36 cellular contexts compared by ENCODE assay signal in genomic region chr19:47580397-47580796, GRCh38. TPM values are rescaled to one million over a fixed set of nuclear protein-coding genes. Genes with fewer than 3 reads are reported as not detected.
"Had no signal": no experiment of that assay in that cellular context is flagged by ENCODE, and none has a peak within 500 bp of the region (broad histone marks: within the 10 kb centered on the region; RNA-seq: fewer than 3 reads in every experiment).

No MANE protein-coding gene starts in this region.

- H3K4me3 Mint-ChIP-seq: activated CD4-positive, alpha-beta memory T cell treated with anti-CD3 and anti-CD28 coated beads, Interleukin-2, amount 10 ng/mL, durations not matched to agents 7 days and 5 days; activated CD8-positive, alpha-beta memory T cell treated with anti-CD3 and anti-CD28 coated beads, Interleukin-2, amount 10 ng/mL, durations not matched to agents 7 days and 5 days; activated naive CD4-positive, alpha-beta T cell treated with anti-CD3 and anti-CD28 coated beads for 36 hours; activated naive CD8-positive, alpha-beta T cell; activated naive CD8-positive, alpha-beta T cell treated with anti-CD3 and anti-CD28 coated beads, Interleukin-2, amount 50 U/mL, for 24 hours; WTC11 had no signal

- H3K36me3 Mint-ChIP-seq: activated CD8-positive, alpha-beta memory T cell treated with anti-CD3 and anti-CD28 coated beads, Interleukin-2, amount 10 ng/mL, durations not matched to agents 7 days and 5 days; activated naive CD8-positive, alpha-beta T cell; WTC11 had no signal

- H3K27ac ChIP-seq: brain microvascular endothelial cell, KMS-11, SJCRH30, SK-N-MC had no signal

- H3K27ac Mint-ChIP-seq: activated CD4-positive, alpha-beta memory T cell treated with anti-CD3 and anti-CD28 coated beads, Interleukin-2, amount 10 ng/mL, durations not matched to agents 7 days and 5 days; activated CD8-positive, alpha-beta memory T cell treated with anti-CD3 and anti-CD28 coated beads, Interleukin-2, amount 10 ng/mL, durations not matched to agents 7 days and 5 days; activated naive CD4-positive, alpha-beta T cell treated with anti-CD3 and anti-CD28 coated beads for 36 hours; activated naive CD8-positive, alpha-beta T cell; activated naive CD8-positive, alpha-beta T cell treated with anti-CD3 and anti-CD28 coated beads, Interleukin-2, amount 50 U/mL, for 24 hours; activated T-helper 2 cell treated with anti-CD3 and anti-CD28 coated beads, Interferon-gamma antibody, Interleukin-2, Interleukin-4, amounts not matched to agents 10 μg/mL and 5 μg/mL and 100 μg/mL, durations not matched to agents 14 hours and 24 hours and 36 hours; WTC11 had no signal

- H3K27me3 ChIP-seq: brain microvascular endothelial cell, SJCRH30 had no signal

- H3K4me2 ChIP-seq: KMS-11 had no signal

- H3K27me3 Mint-ChIP-seq: activated CD4-positive, alpha-beta memory T cell treated with anti-CD3 and anti-CD28 coated beads, Interleukin-2, amount 10 ng/mL, durations not matched to agents 7 days and 5 days; activated naive CD8-positive, alpha-beta T cell had no signal

- H3K9me3 Mint-ChIP-seq: activated CD4-positive, alpha-beta memory T cell treated with anti-CD3 and anti-CD28 coated beads, Interleukin-2, amount 10 ng/mL, durations not matched to agents 7 days and 5 days; activated T-helper 2 cell treated with anti-CD3 and anti-CD28 coated beads, Interferon-gamma antibody, Interleukin-2, Interleukin-4, amounts not matched to agents 10 μg/mL and 5 μg/mL and 100 μg/mL, durations not matched to agents 14 hours and 24 hours and 36 hours had no signal

- H3K9ac ChIP-seq: KMS-11 had no signal

- H3K4me3 ChIP-seq: SJCRH30, SK-N-MC had no signal

- H3K4me1 ChIP-seq: SJCRH30 had no signal

- ATAC-seq: activated CD4-positive, CD25-positive, alpha-beta regulatory T cell treated with anti-CD3 and anti-CD28 coated beads, Interleukin-2, amount 50 U/mL, for 24 hours; activated CD8-positive, alpha-beta memory T cell treated with anti-CD3 and anti-CD28 coated beads, Interleukin-2, amount 10 ng/mL, durations not matched to agents 7 days and 5 days; activated naive CD8-positive, alpha-beta T cell treated with anti-CD3 and anti-CD28 coated beads, Interleukin-2, amount 50 U/mL, for 24 hours; Panc1; WTC11 had no signal

- DNase-seq: activated CD4-positive, alpha-beta memory T cell treated with anti-CD3 and anti-CD28 coated beads, Interleukin-2, amount 10 ng/mL, durations not matched to agents 7 days and 5 days; activated CD4-positive, alpha-beta T cell treated with anti-CD3 and anti-CD28 coated beads for 4 hours; activated CD8-positive, alpha-beta memory T cell treated with anti-CD3 and anti-CD28 coated beads for 24 hours; activated CD8-positive, alpha-beta memory T cell treated with anti-CD3 and anti-CD28 coated beads, Interleukin-2, amount 10 ng/mL, durations not matched to agents 7 days and 5 days; activated CD8-positive, alpha-beta memory T cell treated with anti-CD3 and anti-CD28 coated beads, Interleukin-2, amount 50 U/mL, for 48 hours; activated gamma-delta T cell; activated naive CD4-positive, alpha-beta T cell treated with anti-CD3 and anti-CD28 coated beads for 36 hours; activated naive CD8-positive, alpha-beta T cell treated with anti-CD3 and anti-CD28 coated beads, Interleukin-2, amount 50 U/mL, for 24 hours; activated T-cell treated with anti-CD3 and anti-CD28 coated beads, Interleukin-2, amount 50 U/mL, for 48 hours; anterior cingulate cortex; brain microvascular endothelial cell; central memory CD4-positive, alpha-beta T cell; MM.1S; MV-4-11; NCI-H1092; NCI-H1436 treated with DMSO at 0.1 percent for 48 hours; NCI-H1694 treated with DMSO at 0.1 percent for 48 hours; NCI-H2029; NCI-H345; NCI-H524 treated with DMSO at 0.1 percent for 48 hours; SHP77; SJCRH30; T-helper 1 cell; T1000 had no signal

- H3K36me3 ChIP-seq: brain microvascular endothelial cell, SJCRH30 had no signal

- H3K9me3 ChIP-seq: SJCRH30 had no signal

- FAIRE-seq: TTC549 had no signal

RNA-seq across cellular contexts. Expression of gene ZNF541, which starts 7.4 kb away (rescaled TPM):
- total RNA-seq: chondrocyte, LHCN-M2, NCI-H460, RPMI7951, SJCRH30 had no signal
